ENCODE assay signal across 8 cellular contexts in the genomic region with DNA sequence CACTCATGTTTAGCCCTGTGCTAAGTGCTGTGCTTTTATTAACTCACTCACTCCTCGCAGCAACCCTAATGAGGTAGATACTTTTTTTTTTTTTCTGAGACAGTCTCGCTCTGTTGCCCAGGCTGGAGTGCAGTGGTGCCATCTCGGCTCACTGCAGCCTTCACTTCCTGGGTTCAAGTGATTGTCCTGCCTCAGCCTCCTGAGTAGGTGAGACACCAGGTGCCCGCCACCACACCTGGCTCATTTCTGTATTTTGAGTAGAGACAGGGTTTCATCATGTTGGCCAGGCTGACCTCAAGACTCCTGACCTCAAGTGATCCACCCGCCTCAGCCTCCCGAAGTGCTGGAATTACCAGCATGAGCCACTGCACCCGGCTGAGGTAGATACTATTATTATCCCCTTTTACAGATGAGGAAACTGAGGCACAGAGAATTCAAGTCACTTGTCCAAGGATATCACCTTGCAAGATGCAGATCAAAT. TPM values are rescaled to one million over a fixed set of nuclear protein-coding genes. Genes with fewer than 3 reads are reported as not detected.
DNase-seq lines count a peak whose midpoint lies in the region; ATAC-seq and TF ChIP-seq lines count a peak whose summit lies in the region.

No MANE protein-coding gene starts in this region.

- TF ChIP-seq CTCF in right atrium auricular region (IDR thresholded peaks at IDR 0.05) (no peak), cardiac fibroblast (IDR thresholded peaks at IDR 0.05; ENCODE audit: low read depth, low read length) (no peak), omental fat pad (IDR thresholded peaks at IDR 0.05) (no peak)

- peaks cover 0 to 67% of the 10 kb centered on the region in 2 donors for H3K4me1 ChIP-seq in right atrium auricular region

- H3K27me3 ChIP-seq in right atrium auricular region, result no peaks in the 10 kb centered on the region

- H3K9me3 ChIP-seq in right atrium auricular region, result no peaks in the 10 kb centered on the region

- H3K27me3 Mint-ChIP-seq in naive B cell, result no peaks in the 10 kb centered on the region

- peak overlapping the region; percentile 58 to 96 (median 82) for H3K4me3 Mint-ChIP-seq in naive B cell

- intact Hi-C loops in Right ventricle myocardium inferior (cut with DNase I), result loop anchor here (5.0 to 10.0 kb wide), 2 partner anchors 117 to 295 kb away; partner anchors contain the start of genes LTBP4 and SERTAD1

- DNase-seq in right atrium auricular region (ENCODE audit: low spot score) (no peak), Right ventricle myocardium inferior (ENCODE audit: missing footprints) (no peak), cardiac fibroblast (ENCODE audit: low read depth in 2 of 2) (peak in 1 of 2 donors; percentile 23), naive B cell (no peak), omental fat pad (ENCODE audit: low spot score) (no peak)

- peak overlapping the region in 5 of 6 donors; percentile 4 to 99 (median 79) for H3K27ac Mint-ChIP-seq in naive B cell

- H3K4me1 Mint-ChIP-seq in naive B cell, result peaks cover 49 to 69% (median 66%) of the 10 kb centered on the region in 3 donors

- no peaks in the 10 kb centered on the region for H3K9me3 Mint-ChIP-seq in naive B cell

- peaks cover 0 to 8% of the 10 kb centered on the region in 2 donors for H3K36me3 Mint-ChIP-seq in naive B cell

- H3K27ac ChIP-seq in right atrium auricular region, result peak overlapping the region; percentile 95 to 98

- ATAC-seq in Right ventricle myocardium inferior (no peak), naive B cell (ENCODE audit: low read depth in 2 of 2) (no peak), omental fat pad (ENCODE audit: low FRiP score) (no peak), HG03045 (IDR thresholded peaks at IDR 0.05; ENCODE audit: unreplicated experiment) (no peak), GM18520 (IDR thresholded peaks at IDR 0.05; ENCODE audit: unreplicated experiment) (no peak), GM18505 (IDR thresholded peaks at IDR 0.05; ENCODE audit: unreplicated experiment) (no peak)

- peaks cover 12% of the 10 kb centered on the region for H3K36me3 ChIP-seq in right atrium auricular region

- TF ChIP-seq POLR2A in GM18505 (IDR thresholded peaks at IDR 0.05; ENCODE audit: borderline replicate concordance, extremely low read depth, insufficient read depth, insufficient read length), result no peak

- peak overlapping the region; percentile 80 for H3K4me3 ChIP-seq in right atrium auricular region
- H3K4me3 ChIP-seq in cardiac fibroblast (replicated peaks in 1 of 2; ENCODE audit: low read depth in 2 of 2, low read length in 2 of 2), result peak overlapping the region; percentile 61 to 92

RNA-seq across cellular contexts. Expression of gene ITPKC, which starts 2.5 kb away (rescaled TPM):
- total RNA-seq in right atrium auricular region (10 to 100 TPM; 15.2 to 15.6 TPM), Right ventricle myocardium inferior (12.6 TPM), omental fat pad (100 to 1,000 TPM in 2 of 4 donors, 10 to 100 TPM in 2; 39.3 to 118 (median 91.9) TPM)
- 10 to 100 TPM in 1 of 6 donors, 1 to 10 TPM in 4, not detected in 1; 4.5 to 13.6 (median 6.0) TPM for polyA plus RNA-seq in naive B cell (ENCODE audit: low read depth in 6 of 6)

RNA-seq across cellular contexts. Expression of gene COQ8B, which starts 2.8 kb away (rescaled TPM):
- 10 to 100 TPM; 23.3 to 26.6 TPM for total RNA-seq in right atrium auricular region
- total RNA-seq in Right ventricle myocardium inferior, result 37.4 TPM
- polyA plus RNA-seq in naive B cell (ENCODE audit: low read depth in 6 of 6), result 10 to 100 TPM; 13.8 to 26.5 (median 22.2) TPM
- 10 to 100 TPM; 22.1 to 38.8 (median 28.1) TPM for total RNA-seq in omental fat pad

RNA-seq across cellular contexts. Expression of gene NUMBL, which starts 29.0 kb away (rescaled TPM):
- 10 to 100 TPM; 11.2 to 28.1 TPM for total RNA-seq in right atrium auricular region
- total RNA-seq in Right ventricle myocardium inferior, result 16.8 TPM
- 1 to 10 TPM in 3 of 6 donors, under 1 TPM in 2, not detected in 1; 0.27 to 2.6 (median 1.5) TPM for polyA plus RNA-seq in naive B cell (ENCODE audit: low read depth in 6 of 6)
- 100 to 1,000 TPM in 1 of 4 donors, 10 to 100 TPM in 3; 38.2 to 143 (median 45.3) TPM for total RNA-seq in omental fat pad

RNA-seq across cellular contexts. Expression of gene ACTMAP, which starts 30.8 kb away (rescaled TPM):
- total RNA-seq in right atrium auricular region (1 to 10 TPM; 3.7 to 5.3 TPM), Right ventricle myocardium inferior (6.4 TPM), omental fat pad (1 to 10 TPM; 3.2 to 3.8 (median 3.5) TPM)
- polyA plus RNA-seq in naive B cell (ENCODE audit: low read depth in 6 of 6), result 1 to 10 TPM; 1.9 to 5.6 (median 4.7) TPM

RNA-seq across cellular contexts. Expression of gene SNRPA, which starts 31.5 kb away (rescaled TPM):
- total RNA-seq in right atrium auricular region (10 to 100 TPM; 30.7 to 32.9 TPM), Right ventricle myocardium inferior (32.4 TPM), omental fat pad (10 to 100 TPM; 34.8 to 46.8 (median 41.0) TPM)
- 10 to 100 TPM; 48.3 to 88.8 (median 59.8) TPM for polyA plus RNA-seq in naive B cell (ENCODE audit: low read depth in 6 of 6)
